In the genomic region with DNA sequence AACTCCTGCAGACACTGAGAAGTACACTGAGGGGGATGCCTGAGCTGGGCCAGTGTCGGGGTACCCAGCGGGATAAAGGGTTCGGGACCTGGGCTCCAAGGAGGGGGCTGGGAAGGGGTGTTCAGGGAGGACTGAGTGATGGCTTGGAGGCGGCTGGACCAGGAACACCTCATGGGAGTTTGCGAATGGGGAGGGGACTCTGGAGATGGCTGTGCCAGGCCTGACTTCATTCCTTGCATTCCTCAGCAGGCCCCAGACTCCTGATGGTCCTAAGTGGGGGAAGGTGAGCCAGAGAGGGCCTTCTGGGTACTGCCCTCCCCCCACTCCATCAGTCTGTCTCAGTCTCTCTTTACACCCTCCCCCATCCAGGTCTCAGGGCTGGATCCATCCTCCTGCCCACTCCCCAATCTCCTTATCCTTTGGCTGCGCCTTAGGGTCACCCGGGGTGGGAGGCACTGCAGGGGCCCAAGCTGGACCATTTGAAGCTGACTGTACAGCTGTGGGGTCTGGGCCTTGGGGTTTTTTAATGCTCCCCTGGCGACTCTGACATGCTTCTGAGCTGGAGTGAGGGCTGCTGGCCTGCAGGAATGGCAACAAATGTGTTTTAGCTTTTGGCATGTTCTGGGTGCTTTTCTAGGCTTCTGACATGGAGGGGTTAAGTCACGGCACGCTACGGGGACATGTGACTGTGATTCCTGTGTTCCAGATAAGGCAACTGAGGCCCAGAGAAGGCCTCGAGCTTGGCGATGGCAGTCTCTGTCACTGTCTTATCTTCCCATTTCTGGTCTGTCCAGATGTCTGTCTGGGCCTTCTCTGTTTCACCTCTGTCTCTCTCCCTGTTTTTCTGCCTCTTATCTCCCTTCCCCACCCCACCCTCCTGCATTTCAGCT, we compare ENCODE assay signal across 17 cellular contexts. TPM values are rescaled to one million over a fixed set of nuclear protein-coding genes. Genes with fewer than 3 reads are reported as not detected.
A peak's percentile ranks its signal among the peaks of the same experiment; 100 is the strongest.
DNase-seq lines count a peak whose midpoint lies in the region; ATAC-seq and TF ChIP-seq lines count a peak whose summit lies in the region.
"Had no signal": no experiment of that assay in that cellular context is flagged by ENCODE, and none has a peak within 500 bp of the region (broad histone marks: within the 10 kb centered on the region; RNA-seq: fewer than 3 reads in every experiment).

No MANE protein-coding gene starts in this region.

- H3K4me3 ChIP-seq in right atrium auricular region (no peak overlapping the region), endodermal cell (ENCODE audit: low read length) (no peak overlapping the region), muscle layer of colon (ENCODE audit: low read depth in 1 of 2, low read length in 2 of 2) (no peak overlapping the region), mammary epithelial cell (replicated peaks in 1 of 3; ENCODE audit: insufficient read depth in 1 of 3, low read depth in 2 of 3, low read length in 3 of 3) (no peak overlapping the region)
- H3K4me3 ChIP-seq: adrenal gland, tibial artery had no signal

- H3K79me2 ChIP-seq in mammary epithelial cell (ENCODE audit: insufficient read depth, low read length) = peaks cover 88% of the 10 kb centered on the region

- CTCF ChIA-PET in mammary epithelial cell (lab: Charles Lee; ENCODE audit: low non-redundant PET) = no interaction called here

- no peaks in the 10 kb centered on the region for H3K9me3 Mint-ChIP-seq in endodermal cell
- H3K9me3 Mint-ChIP-seq: activated CD4-positive, alpha-beta T cell treated with anti-CD3 and anti-CD28 coated beads, Interleukin-2, amount 10 ng/mL, durations not matched to agents 7 days and 5 days; activated T-cell treated with anti-CD3 and anti-CD28 coated beads, Interleukin-2, amount 50 U/mL, for 4 hours; CD8-positive, alpha-beta T cell; T-helper 1 cell treated with Interleukin-12 subunit alpha and Interleukin-12 subunit beta and Interleukin-4 antibody, amounts not matched to agents 30 μg/mL and 1 μg/mL, for 36 hours had no signal

- no peaks in the 10 kb centered on the region for H3K9me3 ChIP-seq in right atrium auricular region
- no peaks in the 10 kb centered on the region for H3K9me3 ChIP-seq in endodermal cell (ENCODE audit: control insufficient read depth, low read length)
- H3K9me3 ChIP-seq in muscle layer of colon (ENCODE audit: low read length) = no peaks in the 10 kb centered on the region
- no peaks in the 10 kb centered on the region for H3K9me3 ChIP-seq in mammary epithelial cell (replicated peaks; ENCODE audit: insufficient read depth, low read length)
- H3K9me3 ChIP-seq: adrenal gland, tibial artery had no signal

- H3K4me1 Mint-ChIP-seq in endodermal cell = peaks cover 32% of the 10 kb centered on the region

- in situ Hi-C loops in mammary epithelial cell (cut with MboI; ENCODE audit: low sequenced_read_pairs in 2 of 2) = no loop called here

- H3K27ac Mint-ChIP-seq in endodermal cell = peak overlapping the region; percentile 80
- H3K27ac Mint-ChIP-seq: activated CD4-positive, alpha-beta T cell treated with anti-CD3 and anti-CD28 coated beads, Interleukin-2, amount 10 ng/mL, durations not matched to agents 7 days and 5 days; CD8-positive, alpha-beta T cell; T-helper 1 cell treated with Interleukin-12 subunit alpha and Interleukin-12 subunit beta and Interleukin-4 antibody, amounts not matched to agents 30 μg/mL and 1 μg/mL, for 36 hours had no signal

- DNase-seq in right atrium auricular region (ENCODE audit: low spot score) (no peak), Right ventricle myocardium superior (no peak), endodermal cell (peak; percentile 84), LoVo (ENCODE audit: low spot score) (no peak), mammary epithelial cell (no peak)
- DNase-seq in activated effector memory CD4-positive, alpha-beta T cell treated with Interleukin-2 at 50 U/mL for 16 hours = no peak
- DNase-seq: activated CD4-positive, alpha-beta T cell treated with anti-CD3 and anti-CD28 coated beads, Interleukin-2, amount 10 ng/mL, durations not matched to agents 7 days and 5 days; activated T-cell treated with anti-CD3 and anti-CD28 coated beads, Interleukin-2, amount 50 U/mL, for 4 hours; adrenal gland; CD8-positive, alpha-beta T cell; NCI-H1694 treated with DMSO at 0.1 percent for 48 hours; NCI-H526 treated with DMSO at 0.1 percent for 48 hours; tibial artery had no signal

- H3K27me3 ChIP-seq in right atrium auricular region = no peaks in the 10 kb centered on the region
- no peaks in the 10 kb centered on the region for H3K27me3 ChIP-seq in endodermal cell (ENCODE audit: control insufficient read depth, insufficient read depth, low read length, poor library complexity, severe bottlenecking)
- no peaks in the 10 kb centered on the region for H3K27me3 ChIP-seq in muscle layer of colon (ENCODE audit: control insufficient read depth in 1 of 2, insufficient read depth in 2 of 2, low read length in 2 of 2)
- H3K27me3 ChIP-seq in mammary epithelial cell (ENCODE audit: insufficient read depth, low read length) = no peaks in the 10 kb centered on the region
- H3K27me3 ChIP-seq: adrenal gland, tibial artery had no signal

- dilution Hi-C loops in mammary epithelial cell (cut with HindIII; ENCODE audit: low sequenced_read_pairs) = no loop called here

- H3K9ac ChIP-seq in endodermal cell (ENCODE audit: extremely low read depth, low read length, poor library complexity, severe bottlenecking) (no peak overlapping the region), muscle layer of colon (ENCODE audit: low read length) (no peak overlapping the region), mammary epithelial cell (ENCODE audit: insufficient read depth, low read length) (no peak overlapping the region)

- no peaks in the 10 kb centered on the region for H4K20me1 ChIP-seq in mammary epithelial cell (ENCODE audit: insufficient read depth, low read length)

- no peak for TF ChIP-seq CTCF in right atrium auricular region (IDR thresholded peaks at IDR 0.05)
- TF ChIP-seq CTCF in endodermal cell (conservative IDR thresholded peaks at IDR 0.05) = no peak
- TF ChIP-seq CTCF in mammary epithelial cell (conservative IDR thresholded peaks at IDR 0.05 in 1 of 2, IDR thresholded peaks at IDR 0.05 in 1 of 2; ENCODE audit: extremely low read depth in 1 of 2, insufficient read depth in 1 of 2, low read depth in 1 of 2, low read length in 2 of 2) = no peak

- ATAC-seq in Right ventricle myocardium superior (ENCODE audit: poor library complexity) (no peak), HG03039 (IDR thresholded peaks at IDR 0.05; ENCODE audit: unreplicated experiment) (no peak)
- ATAC-seq: activated T-cell treated with anti-CD3 and anti-CD28 coated beads, Interleukin-2, amount 50 U/mL, for 4 hours; CD8-positive, alpha-beta T cell had no signal

- H3K4me1 ChIP-seq in right atrium auricular region (peaks cover 0 to 36% of the 10 kb centered on the region in 2 donors), endodermal cell (ENCODE audit: control insufficient read depth, insufficient read depth, low read length) (peaks cover 18% of the 10 kb centered on the region), muscle layer of colon (ENCODE audit: insufficient read depth, low read length) (peaks cover 42% of the 10 kb centered on the region), mammary epithelial cell (ENCODE audit: insufficient read depth, low read length) (peaks cover 3% of the 10 kb centered on the region)

- no peak overlapping the region for H2AFZ ChIP-seq in mammary epithelial cell (ENCODE audit: low read depth, low read length)

- no peak overlapping the region for H3K4me3 Mint-ChIP-seq in endodermal cell
- H3K4me3 Mint-ChIP-seq: activated CD4-positive, alpha-beta T cell treated with anti-CD3 and anti-CD28 coated beads, Interleukin-2, amount 10 ng/mL, durations not matched to agents 7 days and 5 days; activated T-cell treated with anti-CD3 and anti-CD28 coated beads, Interleukin-2, amount 50 U/mL, for 4 hours; CD8-positive, alpha-beta T cell; T-helper 1 cell treated with Interleukin-12 subunit alpha and Interleukin-12 subunit beta and Interleukin-4 antibody, amounts not matched to agents 30 μg/mL and 1 μg/mL, for 36 hours had no signal

- no TSS peak for BruUV-seq in mammary epithelial cell (replicated peaks; lab: Mats Ljungman, UMichigan)

- WGBS in endodermal cell (ENCODE audit: insufficient coverage in 1 of 2, insufficient read length in 1 of 2), 2 experiments = 73 to 76% methylated on average over 8 to 13 of the region's 13 CpGs
- 82% methylated on average over 11 of the region's 13 CpGs for WGBS in mammary epithelial cell (ENCODE audit: low coverage, missing lambda C conversion rate)

- H3K27ac ChIP-seq in right atrium auricular region (peak overlapping the region; percentile 8 to 22), endodermal cell (ENCODE audit: low read depth, low read length) (peak overlapping the region; percentile 24), muscle layer of colon (ENCODE audit: low read depth, low read length) (peak overlapping the region; percentile 39), mammary epithelial cell (ENCODE audit: insufficient read depth, low read depth, low read length) (no peak overlapping the region)
- H3K27ac ChIP-seq: tibial artery had no signal

- H3K27me3 Mint-ChIP-seq in endodermal cell (ENCODE audit: insufficient read depth) = no peaks in the 10 kb centered on the region
- H3K27me3 Mint-ChIP-seq: activated CD4-positive, alpha-beta T cell treated with anti-CD3 and anti-CD28 coated beads, Interleukin-2, amount 10 ng/mL, durations not matched to agents 7 days and 5 days had no signal

- intact Hi-C loops in Right ventricle myocardium superior (cut with DNase I) = no loop called here
- intact Hi-C loops in mammary epithelial cell (cut with micrococcal nuclease) = no loop called here

- H3K36me3 ChIP-seq in right atrium auricular region (no peaks in the 10 kb centered on the region), endodermal cell (ENCODE audit: control insufficient read depth, insufficient read depth, low read length) (no peaks in the 10 kb centered on the region), muscle layer of colon (ENCODE audit: insufficient read depth, low read length) (no peaks in the 10 kb centered on the region), mammary epithelial cell (ENCODE audit: insufficient read depth, low read length) (no peaks in the 10 kb centered on the region)
- H3K36me3 ChIP-seq: adrenal gland, tibial artery had no signal

- no peaks in the 10 kb centered on the region for H3K36me3 Mint-ChIP-seq in endodermal cell (ENCODE audit: low read depth)
- H3K36me3 Mint-ChIP-seq: CD8-positive, alpha-beta T cell had no signal

- no peak overlapping the region for H3K4me2 ChIP-seq in mammary epithelial cell (ENCODE audit: insufficient read depth, low read depth, low read length)

RNA-seq across cellular contexts. Expression of a gene that starts 14.0 kb away (rescaled TPM):
- total RNA-seq in right atrium auricular region = 10 to 100 TPM; 11.2 to 13.7 TPM
- 14.0 TPM for total RNA-seq in Right ventricle myocardium superior
- total RNA-seq in endodermal cell = 10 to 100 TPM; 63.9 to 68.1 TPM
- polyA plus RNA-seq in endodermal cell (2013, experiment 1 of 2) = 59.4 TPM
- polyA plus RNA-seq in endodermal cell (2013, experiment 2 of 2) = 56.1 TPM
- 10 to 100 TPM in 1 of 2 donors, 1 to 10 TPM in 1; 8.8 to 45.1 TPM for total RNA-seq in mammary epithelial cell
- 25.8 TPM for polyA plus RNA-seq in mammary epithelial cell
- polyA minus RNA-seq in mammary epithelial cell = 58.1 TPM

RNA-seq across cellular contexts. Expression of a gene that starts 55.4 kb away (rescaled TPM):
- total RNA-seq in right atrium auricular region = not detected
- not detected for total RNA-seq in Right ventricle myocardium superior
- total RNA-seq in endodermal cell = under 1 TPM in 1 of 2 donors, not detected in 1; 0.29 TPM
- not detected for polyA plus RNA-seq in endodermal cell (2013, experiment 1 of 2)
- polyA plus RNA-seq in endodermal cell (2013, experiment 2 of 2) = not detected
- 1 to 10 TPM; 3.3 to 4.4 TPM for total RNA-seq in mammary epithelial cell
- 1.3 TPM for polyA plus RNA-seq in mammary epithelial cell
- polyA minus RNA-seq in mammary epithelial cell = not detected
- total RNA-seq: activated CD4-positive, alpha-beta T cell treated with anti-CD3 and anti-CD28 coated beads, Interleukin-2, amount 10 ng/mL, durations not matched to agents 7 days and 5 days; adrenal gland; CD8-positive, alpha-beta T cell; dermis microvascular lymphatic vessel endothelial cell had no signal
- polyA plus RNA-seq: adrenal gland had no signal

RNA-seq across cellular contexts. Expression of a gene that starts 57.2 kb away (rescaled TPM):
- total RNA-seq in right atrium auricular region (not detected), Right ventricle myocardium superior (not detected), endodermal cell (under 1 TPM; 0.40 to 0.53 TPM), mammary epithelial cell (under 1 TPM; 0.31 to 0.50 TPM)
- polyA plus RNA-seq in endodermal cell (2013, experiment 1 of 2) = 0.71 TPM
- polyA plus RNA-seq in endodermal cell (2013, experiment 2 of 2) = 1.2 TPM
- 0.84 TPM for polyA plus RNA-seq in mammary epithelial cell
- 1.4 TPM for polyA minus RNA-seq in mammary epithelial cell
- total RNA-seq: activated CD4-positive, alpha-beta T cell treated with anti-CD3 and anti-CD28 coated beads, Interleukin-2, amount 10 ng/mL, durations not matched to agents 7 days and 5 days; activated T-cell treated with anti-CD3 and anti-CD28 coated beads, Interleukin-2, amount 50 U/mL, for 4 hours; CD8-positive, alpha-beta T cell; dermis microvascular lymphatic vessel endothelial cell had no signal
